ENCODE assay signal across 11 cellular contexts in the genomic region with DNA sequence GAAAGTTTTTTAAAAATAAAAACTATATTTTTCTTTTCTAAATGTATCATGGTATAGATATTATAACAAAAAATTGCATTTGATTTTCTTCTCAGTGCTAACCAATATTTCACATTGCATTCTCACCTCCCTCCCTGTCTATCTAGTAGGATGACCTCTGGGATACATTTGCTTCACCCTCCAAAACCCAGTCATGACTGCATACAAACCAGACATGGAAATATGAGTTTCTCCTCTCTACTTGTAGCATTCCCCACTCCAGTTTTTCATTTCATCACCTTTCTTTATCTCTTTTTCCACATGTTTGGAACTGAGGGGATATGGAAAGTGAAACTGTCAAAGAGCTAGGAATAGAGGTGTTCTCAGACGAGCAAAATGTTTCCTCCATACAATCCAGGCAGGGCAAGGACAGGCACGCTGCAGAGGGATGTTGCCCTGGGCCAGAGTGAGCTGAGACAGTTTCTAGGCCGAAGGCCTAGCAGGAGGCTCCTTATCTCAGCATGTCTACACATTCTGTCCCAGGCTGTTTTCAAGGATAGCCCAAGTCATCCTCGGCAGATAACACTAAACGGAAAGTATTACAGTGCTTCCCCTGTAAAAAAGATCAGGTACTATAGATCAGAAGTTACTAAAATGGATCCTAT. TPM values are rescaled to one million over a fixed set of nuclear protein-coding genes. Genes with fewer than 3 reads are reported as not detected.
DNase-seq lines count a peak whose midpoint lies in the region; ATAC-seq, FAIRE-seq and TF ChIP-seq lines count a peak whose summit lies in the region.
"Had no signal": no experiment of that assay in that cellular context is flagged by ENCODE, and none has a peak within 500 bp of the region (broad histone marks: within the 10 kb centered on the region; RNA-seq: fewer than 3 reads in every experiment).

No MANE protein-coding gene starts in this region.

- ATAC-seq in GM12878 (peak; percentile 26), HG03378 (IDR thresholded peaks at IDR 0.05; ENCODE audit: unreplicated experiment) (no peak)
- no peak for ATAC-seq in stimulated activated memory B cell treated with anti-CD40 and anti-IgM and Interleukin-4, amounts not matched to agents 10 μg/mL and 1 μg/mL and 100 μg/mL, for 72 hours

- TF ChIP-seq EP300 in GM12878 (IDR thresholded peaks at IDR 0.05; ENCODE audit: borderline replicate concordance in 1 of 2, control insufficient read depth in 1 of 2, low read depth in 2 of 2, low read length in 2 of 2) = no peak

- no peaks in the 10 kb centered on the region for H3F3A ChIP-seq in GM23248 (ENCODE audit: insufficient read depth)

- WGBS in GM23248 (ENCODE audit: low coverage in 1 of 2, low lambda C conversion rate in 2 of 2, missing lambda C conversion rate in 2 of 2), 2 experiments = 89% methylated on average over 5 of the region's 5 CpGs
- WGBS in GM12878 (ENCODE audit: insufficient coverage, insufficient replicate concordance, low lambda C conversion rate, missing lambda C conversion rate) = 4% methylated on average over 5 of the region's 5 CpGs

- H3K4me3 ChIP-seq in GM23248 (no peak overlapping the region), GM12878 (peak overlapping the region; percentile 2; the same call in 1 of the 2 replicates), keratinocyte (ENCODE audit: control insufficient read depth in 2 of 3, extremely low read depth in 1 of 3, insufficient read depth in 2 of 3, low read depth in 1 of 3, low read length in 3 of 3) (peak overlapping the region in 1 of 3 experiments; percentile 6)
- H3K4me3 ChIP-seq: HAP-1 had no signal

- peaks cover 75% of the 10 kb centered on the region for H3K4me1 Mint-ChIP-seq in stimulated activated memory B cell treated with anti-CD40 and anti-IgM and Interleukin-4, amounts not matched to agents 10 μg/mL and 1 μg/mL and 100 μg/mL, for 72 hours

- DNase-seq in GM23248 (no peak), GM12878 (ENCODE audit: low read depth, low spot score) (no peak), keratinocyte (ENCODE audit: low read depth, low spot score) (no peak), NCI-H748 treated with DMSO at 0.1 percent for 48 hours (lab: John Stamatoyannopoulos, UW) (no peak), NCI-H1930 (lab: John Stamatoyannopoulos, UW) (no peak), DMS79 (lab: John Stamatoyannopoulos, UW) (no peak)
- DNase-seq: amniotic stem cell, T1000 had no signal

- no peak for FAIRE-seq in GM12878 (lab: Jason Lieb, UNC)
- FAIRE-seq in keratinocyte (lab: Jason Lieb, UNC) = no peak

- no peak for TF ChIP-seq POLR2A in GM12878 (IDR thresholded peaks at IDR 0.05; ENCODE audit: low read depth, low read length)

- peak overlapping the region; percentile 66 for H3K4me3 Mint-ChIP-seq in stimulated activated memory B cell treated with anti-CD40 and anti-IgM and Interleukin-4, amounts not matched to agents 10 μg/mL and 1 μg/mL and 100 μg/mL, for 72 hours

- H3K9me3 ChIP-seq in GM23248 (ENCODE audit: low read depth) (no peaks in the 10 kb centered on the region), GM12878 (replicated peaks; ENCODE audit: control insufficient read depth, insufficient read depth, low read length) (no peaks in the 10 kb centered on the region), keratinocyte (ENCODE audit: control insufficient read depth, low read depth, low read length) (no peaks in the 10 kb centered on the region)
- H3K9me3 ChIP-seq: HAP-1 had no signal

- H3K27ac ChIP-seq in GM23248 (no peak overlapping the region), GM12878 (ENCODE audit: control insufficient read depth, insufficient read depth) (peak overlapping the region; percentile 66), keratinocyte (ENCODE audit: control insufficient read depth, insufficient read depth, low read length) (no peak overlapping the region)

- TF ChIP-seq RAD21 in GM12878 (IDR thresholded peaks at IDR 0.05; ENCODE audit: insufficient read depth, low read depth, low read length) = no peak

- H3K4me2 ChIP-seq in GM23248 (ENCODE audit: unreplicated experiment) = no peak overlapping the region
- H3K4me2 ChIP-seq in GM12878 (ENCODE audit: control insufficient read depth, insufficient read depth) = peak overlapping the region; percentile 59
- peak overlapping the region; percentile 66 for H3K4me2 ChIP-seq in keratinocyte (ENCODE audit: control insufficient read depth, extremely low read depth, insufficient read depth, low read depth, low read length)

- peaks cover 32% of the 10 kb centered on the region for H3K36me3 Mint-ChIP-seq in stimulated activated memory B cell treated with anti-CD40 and anti-IgM and Interleukin-4, amounts not matched to agents 10 μg/mL and 1 μg/mL and 100 μg/mL, for 72 hours

- peak overlapping the region; percentile 82 for H3K27ac Mint-ChIP-seq in stimulated activated memory B cell treated with anti-CD40 and anti-IgM and Interleukin-4, amounts not matched to agents 10 μg/mL and 1 μg/mL and 100 μg/mL, for 72 hours

- RAD21 ChIA-PET in GM12878 (lab: Charles Lee; ENCODE audit: unreplicated experiment) = interaction anchor here (0.5 to 2.2 kb wide), 14 partner anchors 8 to 606 kb away, joined by 3 to 9 read pairs (median 4); no protein-coding TSS in a partner anchor

- peaks cover 13% of the 10 kb centered on the region for H3K4me1 ChIP-seq in GM23248 (ENCODE audit: insufficient read depth)
- H3K4me1 ChIP-seq in GM12878 (ENCODE audit: control insufficient read depth, insufficient read depth, low read length) = peaks cover 26% of the 10 kb centered on the region
- H3K4me1 ChIP-seq in keratinocyte (ENCODE audit: control insufficient read depth, extremely low read depth, insufficient read depth, low read length) = no peaks in the 10 kb centered on the region

- H2AFZ ChIP-seq in GM23248 = 0 out of 2 replicates have a peak overlapping the region, but pooled peaks have one; percentile 10
- peak overlapping the region; percentile 2 for H2AFZ ChIP-seq in GM12878 (ENCODE audit: control insufficient read depth, low read depth, low read length)
- H2AFZ ChIP-seq in keratinocyte (ENCODE audit: control insufficient read depth, low read length) = peak overlapping the region; percentile 95

- no peak for TF ChIP-seq CTCF in GM12878 (IDR thresholded peaks at IDR 0.05 in 2 of 3, conservative IDR thresholded peaks at IDR 0.05 in 1 of 3; ENCODE audit: control insufficient read depth in 2 of 3, extremely low read depth in 1 of 3, insufficient read depth in 1 of 3, low read depth in 3 of 3, low read length in 3 of 3)
- TF ChIP-seq CTCF in keratinocyte (optimal IDR thresholded peaks at IDR 0.05 in 1 of 3, IDR thresholded peaks at IDR 0.05 in 1 of 3, conservative IDR thresholded peaks at IDR 0.05 in 1 of 3; ENCODE audit: extremely low read depth in 1 of 3, insufficient read depth in 2 of 3, low read length in 3 of 3) = no peak

- intact Hi-C loops in GM12878 (cut with micrococcal nuclease; ENCODE audit: unreplicated experiment) = no loop called here

- H3K9ac ChIP-seq in GM23248 (no peak overlapping the region), GM12878 (ENCODE audit: control insufficient read depth, insufficient read depth, low read length) (peak overlapping the region; percentile 47), keratinocyte (ENCODE audit: control insufficient read depth, extremely low read depth, insufficient read depth, low read length) (no peak overlapping the region)

- in situ Hi-C loops in GM23248 (cut with MboI) = no loop called here
- in situ Hi-C loops in GM12878 (cut with MboI) = no loop called here

- no peaks in the 10 kb centered on the region for H3K27me3 ChIP-seq in GM23248 (replicated peaks; ENCODE audit: insufficient read depth)
- H3K27me3 ChIP-seq in GM12878 (replicated peaks in 1 of 2; ENCODE audit: control insufficient read depth in 2 of 2, insufficient read depth in 2 of 2, low read length in 1 of 2) = no peaks in the 10 kb centered on the region
- no peaks in the 10 kb centered on the region for H3K27me3 ChIP-seq in keratinocyte (ENCODE audit: control insufficient read depth, extremely low read depth, insufficient read depth, low read length)

- H3K9me2 ChIP-seq in GM23248 (ENCODE audit: insufficient read depth) = no peaks in the 10 kb centered on the region

- BruUV-seq in GM12878 (replicated peaks; lab: Mats Ljungman, UMichigan) = no TSS peak

- H4K20me1 ChIP-seq in GM23248 (ENCODE audit: insufficient read depth) (no peaks in the 10 kb centered on the region), GM12878 (ENCODE audit: control insufficient read depth, insufficient read depth) (no peaks in the 10 kb centered on the region), keratinocyte (ENCODE audit: control insufficient read depth, extremely low read depth, insufficient read depth, low read length) (no peaks in the 10 kb centered on the region)

- no peaks in the 10 kb centered on the region for H3K27me3 Mint-ChIP-seq in stimulated activated memory B cell treated with anti-CD40 and anti-IgM and Interleukin-4, amounts not matched to agents 10 μg/mL and 1 μg/mL and 100 μg/mL, for 72 hours

- POLR2A ChIA-PET in GM12878 (lab: Charles Lee) = interaction anchor here (0.6 to 1.6 kb wide), 7 partner anchors 8 to 1818 kb away, joined by 3 to 6 read pairs (median 5); no protein-coding TSS in a partner anchor

- H3K9me3 Mint-ChIP-seq in stimulated activated memory B cell treated with anti-CD40 and anti-IgM and Interleukin-4, amounts not matched to agents 10 μg/mL and 1 μg/mL and 100 μg/mL, for 72 hours = no peaks in the 10 kb centered on the region

- H3K79me2 ChIP-seq in GM23248 (ENCODE audit: insufficient read depth) (no peaks in the 10 kb centered on the region), GM12878 (ENCODE audit: control insufficient read depth, insufficient read depth, low read length) (peaks cover 90% of the 10 kb centered on the region), keratinocyte (ENCODE audit: control insufficient read depth, insufficient read depth, low read length) (no peaks in the 10 kb centered on the region)

- no peaks in the 10 kb centered on the region for H3K9me1 ChIP-seq in keratinocyte (ENCODE audit: control insufficient read depth, extremely low read depth, insufficient read depth, low read length)

- SMC1A ChIA-PET in GM12878 (lab: Charles Lee; ENCODE audit: uncharacterized antibody, unreplicated experiment) = interaction anchor here (0.9 to 24.1 kb wide), 13 partner anchors 8 to 104 kb away, joined by 3 to 591 read pairs (median 6); no protein-coding TSS in a partner anchor

- H3K36me3 ChIP-seq in GM23248 (ENCODE audit: low read depth) (no peaks in the 10 kb centered on the region), GM12878 (ENCODE audit: control insufficient read depth in 2 of 2, insufficient read depth in 2 of 2, low read length in 1 of 2) (peaks cover 0 to 18% of the 10 kb centered on the region in 2 experiments; a peak in 1 of 4 replicates), keratinocyte (ENCODE audit: control insufficient read depth in 2 of 2, extremely low read depth in 1 of 2, insufficient read depth in 2 of 2, low read length in 2 of 2) (no peaks in the 10 kb centered on the region)
- H3K36me3 ChIP-seq: HAP-1 had no signal

- dilution Hi-C loops in keratinocyte (cut with MboI; ENCODE audit: extremely low pct_ligation_motif_present, low sequenced_read_pairs) = no loop called here

- CTCF ChIA-PET in GM12878 (lab: Yijun Ruan, JAX) = interaction anchor here (1.1 to 5.1 kb wide), 7 partner anchors 7 to 107 kb away, joined by 3 to 32 read pairs (median 4); no protein-coding TSS in a partner anchor

RNA-seq across cellular contexts. Expression of a gene that starts 46.7 kb away (rescaled TPM):
- 3.4 TPM in 2 replicates for total RNA-seq in GM23248 (2014; rRNA removed; shearing (Covaris generic))
- polyA plus RNA-seq in GM23248 (2016; fragmentation: Nextera tagmentation; extraction: Ambion mirVana) (3.2 and 4.5 TPM in 2 replicates), GM12878 (2011; rRNA removed) (105 and 125 TPM in 2 replicates), GM12878 (2014; fragmentation: Illumina TruSeq; extraction: Trizol) (209 and 260 TPM in 2 replicates), GM12878 (2014; fragmentation: Nextera tagmentation; extraction: Ambion mirVana) (100 to 1,000 TPM; 143 to 147 TPM), GM12878 (2014; rRNA removed) (99.5 and 104 TPM in 2 replicates), GM12878 (2016; fragmentation: Nextera tagmentation; extraction: Ambion mirVana) (100 to 1,000 TPM; 186 to 199 TPM), keratinocyte (0.07 to 0.13 TPM (median 0.10 TPM) in 3 replicates)
- 839 and 919 TPM in 2 replicates for total RNA-seq in GM12878 (2013; cell fraction: nucleolus; rRNA removed)
- total RNA-seq in GM12878 (2014; rRNA removed) (175 and 219 TPM in 2 replicates), GM12878 (2014; rRNA removed; fragmentation: Illumina TruSeq; extraction: Trizol) (220 and 236 TPM in 2 replicates), GM12878 (2021) (207 and 225 TPM in 2 replicates)
- polyA plus RNA-seq in GM12878 (2011; ENCODE audit: low read depth) = 89.3 TPM
- 139 and 145 TPM in 2 replicates for polyA plus RNA-seq in GM12878 (2011; cell fraction: cytosol; rRNA removed)
- 105 and 117 TPM in 2 replicates for polyA plus RNA-seq in GM12878 (2011; cell fraction: nucleus; rRNA removed)
- polyA plus RNA-seq in GM12878 (2012) = 115 and 139 TPM in 2 replicates
- polyA minus RNA-seq in GM12878 (2011; rRNA and poly(A)+ RNA removed) = 323 and 371 TPM in 2 replicates
- 81.9 and 107 TPM in 2 replicates for polyA minus RNA-seq in GM12878 (2011; cell fraction: cytosol; rRNA and poly(A)+ RNA removed)
- 194 and 315 TPM in 2 replicates for polyA minus RNA-seq in GM12878 (2011; cell fraction: nucleus; rRNA and poly(A)+ RNA removed)
- polyA plus RNA-seq in keratinocyte (2011; ENCODE audit: low read depth) = not detected
- 0.16 and 0.21 TPM in 2 replicates for polyA plus RNA-seq in keratinocyte (2011; cell fraction: cytosol; rRNA removed)
- 0.10 and 0.19 TPM in 2 replicates for polyA plus RNA-seq in keratinocyte (2011; cell fraction: nucleus; rRNA removed)
- 0.06 and 0.52 TPM in 2 replicates for polyA plus RNA-seq in keratinocyte (2012; ENCODE audit: low replicate concordance)
- polyA minus RNA-seq in keratinocyte = 0.70 to 3.1 TPM (median 2.1 TPM) in 3 replicates
- not detected for polyA minus RNA-seq in keratinocyte (2011; cell fraction: cytosol; rRNA and poly(A)+ RNA removed)
- 0.42 and 0.47 TPM in 2 replicates for polyA minus RNA-seq in keratinocyte (2011; cell fraction: nucleus; rRNA and poly(A)+ RNA removed)

Comparison
In these comparisons a context has a peak if more than half of its experiments do, and no peak if none do; other contexts are left out.
1. H2AFZ ChIP-seq: peak in every context shown above with its lines; median percentile 95 in keratinocyte; 10 in GM23248; 2 in GM12878.
2. RNA of a gene that starts 46.7 kb away (polyA plus RNA-seq): 89.3 to 260 TPM in GM12878; 3.2 to 4.5 TPM in GM23248 and 0.06 to 0.52 TPM in keratinocyte; every median in the first group is over 10 times any median in the second.